Comparison of ENCODE assay signal across 8 cellular contexts in genomic region chr9:129964901-129965734, GRCh38.
A peak's percentile ranks its signal among the peaks of the same experiment; 100 is the strongest.
DNase-seq lines count a peak whose midpoint lies in the region; ATAC-seq and TF ChIP-seq lines count a peak whose summit lies in the region.

No MANE protein-coding gene starts in this region.

- TF ChIP-seq CTCF in SU-DHL-6 (IDR thresholded peaks at IDR 0.05; ENCODE audit: insufficient read depth, low read length, poor library complexity, severe bottlenecking): no peak
- no peak for TF ChIP-seq CTCF in fibroblast of lung (conservative IDR thresholded peaks at IDR 0.05 in 1 of 2, IDR thresholded peaks at IDR 0.05 in 1 of 2; ENCODE audit: low read depth in 1 of 2, low read length in 2 of 2)
- TF ChIP-seq CTCF in WERI-Rb-1 (IDR thresholded peaks at IDR 0.05; ENCODE audit: low read depth, low read length): no peak

- no peak overlapping the region for H2AK5ac ChIP-seq in trophoblast cell (ENCODE audit: low read length)

- peak overlapping the region; percentile 46 for H4K8ac ChIP-seq in trophoblast cell (ENCODE audit: low read depth, low read length)

- H2AFZ ChIP-seq in SU-DHL-6 (ENCODE audit: low read depth, low read length, severe bottlenecking) (no peak overlapping the region), fibroblast of lung (ENCODE audit: low read length) (peak overlapping the region; percentile 40), trophoblast cell (ENCODE audit: insufficient read depth, low read length, poor library complexity) (peak overlapping the region; percentile 5)

- peak overlapping the region; percentile 58 for H4K12ac ChIP-seq in trophoblast cell (ENCODE audit: low read depth, low read length)

- no peak for ATAC-seq in CD4-positive, CD25-positive, alpha-beta regulatory T cell (ENCODE audit: low read depth in 2 of 2)
- no peak for ATAC-seq in GM21825 (IDR thresholded peaks at IDR 0.05; ENCODE audit: unreplicated experiment)

- peak overlapping the region; percentile 86 for H3K27ac ChIP-seq in CD4-positive, CD25-positive, alpha-beta regulatory T cell (ENCODE audit: insufficient read depth, low read length, poor library complexity, severe bottlenecking)
- peak overlapping the region; percentile 84 for H3K27ac ChIP-seq in SU-DHL-6 (ENCODE audit: low read depth, low read length)
- H3K27ac ChIP-seq in fibroblast of lung (ENCODE audit: insufficient read depth, low read length): peak overlapping the region; percentile 90
- peak overlapping the region; percentile 65 for H3K27ac ChIP-seq in trophoblast cell (ENCODE audit: low read depth, low read length)
- H3K27ac ChIP-seq in WERI-Rb-1: no peak overlapping the region

- H3K27ac Mint-ChIP-seq in CD4-positive, CD25-positive, alpha-beta regulatory T cell: peak overlapping the region; percentile 78 to 97 (median 89)

- H3F3A ChIP-seq in SU-DHL-6 (ENCODE audit: insufficient read depth): peaks cover 40% of the 10 kb centered on the region

- peaks cover 0 to 2% (median 0%) of the 10 kb centered on the region in 7 donors for H3K9me3 Mint-ChIP-seq in CD4-positive, CD25-positive, alpha-beta regulatory T cell

- H3K27me3 ChIP-seq in CD4-positive, CD25-positive, alpha-beta regulatory T cell (ENCODE audit: control insufficient read depth, insufficient read depth, low read length): no peaks in the 10 kb centered on the region
- no peaks in the 10 kb centered on the region for H3K27me3 ChIP-seq in SU-DHL-6 (ENCODE audit: low read length)
- no peaks in the 10 kb centered on the region for H3K27me3 ChIP-seq in fibroblast of lung (ENCODE audit: control insufficient read depth, insufficient read depth, low read length)
- no peaks in the 10 kb centered on the region for H3K27me3 ChIP-seq in trophoblast cell (ENCODE audit: insufficient read depth, low read length)
- H3K27me3 ChIP-seq in WERI-Rb-1 (ENCODE audit: insufficient read depth, low read depth, severe bottlenecking): no peaks in the 10 kb centered on the region

- peak overlapping the region; percentile 42 for H2BK5ac ChIP-seq in trophoblast cell (ENCODE audit: low read depth, low read length, poor library complexity)

- peaks cover 29% of the 10 kb centered on the region for H3K36me3 Mint-ChIP-seq in CD4-positive, CD25-positive, alpha-beta regulatory T cell

- no peaks in the 10 kb centered on the region for H3K9me3 ChIP-seq in CD4-positive, CD25-positive, alpha-beta regulatory T cell (ENCODE audit: control insufficient read depth in 2 of 2, low read length in 2 of 2)
- H3K9me3 ChIP-seq in SU-DHL-6 (ENCODE audit: insufficient read depth, low read length) (no peaks in the 10 kb centered on the region), fibroblast of lung (ENCODE audit: control insufficient read depth, insufficient read depth, low read depth, low read length) (no peaks in the 10 kb centered on the region), trophoblast cell (ENCODE audit: insufficient read depth, low read depth, low read length) (no peaks in the 10 kb centered on the region), WERI-Rb-1 (ENCODE audit: severe bottlenecking) (no peaks in the 10 kb centered on the region)

- no CpG with 5 or more reads among the region's 21 CpGs for WGBS in trophoblast cell (ENCODE audit: extremely low coverage, insufficient coverage, insufficient read length)

- H3K4ac ChIP-seq in trophoblast cell (ENCODE audit: low read depth, low read length): no peak overlapping the region

- H3K4me3 ChIP-seq in CD4-positive, CD25-positive, alpha-beta regulatory T cell (ENCODE audit: low read depth, low read length): no peak overlapping the region
- peak overlapping the region; percentile 42 for H3K4me3 ChIP-seq in SU-DHL-6 (ENCODE audit: insufficient read depth, low read length, poor library complexity, severe bottlenecking)
- no peak overlapping the region for H3K4me3 ChIP-seq in fibroblast of lung (replicated peaks in 1 of 4; ENCODE audit: control extremely low read depth in 1 of 4, insufficient read depth in 1 of 4, low read depth in 3 of 4, low read length in 4 of 4)
- no peak overlapping the region for H3K4me3 ChIP-seq in trophoblast cell (ENCODE audit: low read depth, low read length)
- no peak overlapping the region for H3K4me3 ChIP-seq in WERI-Rb-1 (ENCODE audit: low read depth, low read length)

- no peaks in the 10 kb centered on the region for H3K27me3 Mint-ChIP-seq in CD4-positive, CD25-positive, alpha-beta regulatory T cell

- peak overlapping the region; percentile 26 for H4K91ac ChIP-seq in trophoblast cell (ENCODE audit: low read depth, low read length)

- no peaks in the 10 kb centered on the region for H4K20me1 ChIP-seq in SU-DHL-6 (ENCODE audit: low read depth, low read length)
- H4K20me1 ChIP-seq in fibroblast of lung (ENCODE audit: control insufficient read depth, extremely low read depth, insufficient read depth, low read length): no peaks in the 10 kb centered on the region

- H3K4me1 Mint-ChIP-seq in CD4-positive, CD25-positive, alpha-beta regulatory T cell: peaks cover 32 to 79% (median 46%) of the 10 kb centered on the region in 4 donors

- H3K4me2 ChIP-seq in SU-DHL-6 (ENCODE audit: low read depth, low read length, poor library complexity, severe bottlenecking) (peak overlapping the region; percentile 74), fibroblast of lung (ENCODE audit: extremely low read depth, insufficient read depth, low read length) (peak overlapping the region; percentile 66), trophoblast cell (ENCODE audit: low read length) (no peak overlapping the region)

- peaks cover 12% of the 10 kb centered on the region for H3K79me1 ChIP-seq in trophoblast cell (ENCODE audit: low read length)

- H3K9me2 ChIP-seq in SU-DHL-6 (replicated peaks; ENCODE audit: insufficient read depth, low read length): no peaks in the 10 kb centered on the region

- H3K36me3 ChIP-seq in CD4-positive, CD25-positive, alpha-beta regulatory T cell (ENCODE audit: control insufficient read depth, insufficient read depth, low read length): peaks cover 48% of the 10 kb centered on the region
- H3K36me3 ChIP-seq in SU-DHL-6 (ENCODE audit: low read length) (peaks cover 14% of the 10 kb centered on the region), fibroblast of lung (ENCODE audit: control insufficient read depth, insufficient read depth, low read length) (no peaks in the 10 kb centered on the region), trophoblast cell (ENCODE audit: control insufficient read depth in 1 of 2, insufficient read depth in 2 of 2, low read length in 2 of 2) (peaks cover 0 to 2% of the 10 kb centered on the region in 2 experiments), WERI-Rb-1 (no peaks in the 10 kb centered on the region; the same call in 1 of the 2 replicates)

- H3K4me1 ChIP-seq in CD4-positive, CD25-positive, alpha-beta regulatory T cell (ENCODE audit: control insufficient read depth, insufficient read depth, low read length, poor library complexity, severe bottlenecking): peaks cover 49% of the 10 kb centered on the region
- H3K4me1 ChIP-seq in fibroblast of lung (ENCODE audit: control insufficient read depth, extremely low read depth, insufficient read depth, low read length): peaks cover 21% of the 10 kb centered on the region
- H3K4me1 ChIP-seq in trophoblast cell (ENCODE audit: control insufficient read depth in 1 of 2, insufficient read depth in 2 of 2, low read length in 2 of 2): peaks cover 15 to 18% of the 10 kb centered on the region in 2 experiments

- peaks cover 44% of the 10 kb centered on the region for H3K79me2 ChIP-seq in SU-DHL-6 (ENCODE audit: insufficient read depth, low read length)
- H3K79me2 ChIP-seq in fibroblast of lung (ENCODE audit: control insufficient read depth, insufficient read depth, low read length): no peaks in the 10 kb centered on the region
- peaks cover 3% of the 10 kb centered on the region for H3K79me2 ChIP-seq in trophoblast cell (ENCODE audit: control insufficient read depth, insufficient read depth, low read length, poor library complexity)

- H2BK12ac ChIP-seq in trophoblast cell (ENCODE audit: low read length): peak overlapping the region; percentile 32

- H3K9ac ChIP-seq in SU-DHL-6 (ENCODE audit: low read length): peak overlapping the region; percentile 59; the same call in 1 of the 2 replicates
- H3K9ac ChIP-seq in fibroblast of lung (ENCODE audit: insufficient read depth, low read length): no peak overlapping the region
- peak overlapping the region; percentile 54 for H3K9ac ChIP-seq in trophoblast cell (ENCODE audit: low read length)

- H3K23ac ChIP-seq in trophoblast cell (ENCODE audit: low read length): no peak overlapping the region

- H3K4me3 Mint-ChIP-seq in CD4-positive, CD25-positive, alpha-beta regulatory T cell: peak overlapping the region in 2 of 4 donors; percentile 7 to 67

- H3K18ac ChIP-seq in trophoblast cell (ENCODE audit: low read length): no peak overlapping the region

- H3K14ac ChIP-seq in trophoblast cell (ENCODE audit: low read length): peak overlapping the region; percentile 49

- H2BK120ac ChIP-seq in trophoblast cell (ENCODE audit: insufficient read depth, low read length, poor library complexity): peak overlapping the region; percentile 3

- DNase-seq in CD4-positive, CD25-positive, alpha-beta regulatory T cell: no peak
- DNase-seq in fibroblast of lung (ENCODE audit: low read depth in 2 of 2): peak; percentile 84 to 93
- DNase-seq in trophoblast cell: no peak
- no peak for DNase-seq in WERI-Rb-1
- no peak for DNase-seq in NOMO-1 treated with dmso at 0.1 percent for 144 hours (lab: John Stamatoyannopoulos, UW; ENCODE audit: unreplicated experiment)
- DNase-seq in NCI-H1930 (lab: John Stamatoyannopoulos, UW): no peak

Comparison
In these comparisons a context has a peak if more than half of its experiments do, and no peak if none do; other contexts are left out.
1. DNase-seq: peak in fibroblast of lung (2 of 2); none in CD4-positive, CD25-positive, alpha-beta regulatory T cell (0 of 3), trophoblast cell (0 of 2), WERI-Rb-1 (single experiment), NOMO-1 treated with dmso at 0.1 percent for 144 hours (single experiment) and NCI-H1930 (0 of 2).